ENCODE assay signal across 14 cellular contexts in the genomic region with DNA sequence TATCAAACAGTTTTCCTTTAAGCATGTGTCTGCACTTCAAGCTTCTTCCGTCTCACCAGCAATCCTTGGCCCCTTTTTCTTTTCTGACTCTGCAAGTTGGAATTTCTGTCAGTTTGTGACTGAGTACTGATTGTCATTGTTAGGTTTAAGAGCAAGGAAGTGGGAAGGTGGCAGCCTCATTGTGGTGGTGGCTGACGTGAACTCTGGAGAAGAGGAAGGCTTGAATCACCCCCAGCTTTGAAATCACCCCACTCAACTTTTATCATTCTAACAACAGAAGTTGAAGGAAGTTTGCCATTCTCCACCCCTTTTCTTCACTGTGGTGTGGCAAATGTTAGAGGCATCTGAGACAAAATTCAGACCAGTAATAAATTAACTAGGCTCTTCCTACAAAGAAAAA.
DNase-seq lines count a peak whose midpoint lies in the region; ATAC-seq, FAIRE-seq and TF ChIP-seq lines count a peak whose summit lies in the region.
"Had no signal": no experiment of that assay in that cellular context is flagged by ENCODE, and none has a peak within 500 bp of the region (broad histone marks: within the 10 kb centered on the region; RNA-seq: fewer than 3 reads in every experiment).

No MANE protein-coding gene starts in this region.

- H3K4me3 ChIP-seq in kidney epithelial cell (ENCODE audit: low read depth, low read length), result no peak overlapping the region
- no peak overlapping the region for H3K4me3 ChIP-seq in mucosa of descending colon
- H3K4me3 ChIP-seq: esophagus squamous epithelium had no signal

- peak; percentile 40 for DNase-seq in AG08395 (ENCODE audit: low spot score)
- peak; percentile 3 for DNase-seq in HTR-8/SVneo (ENCODE audit: insufficient read length, low spot score)
- DNase-seq in astrocyte of the hippocampus (ENCODE audit: low read depth, low spot score), result peak; percentile 73
- DNase-seq in kidney epithelial cell (ENCODE audit: low read depth), result peak; percentile 16
- DNase-seq in cortex of kidney (lab: John Stamatoyannopoulos, UW), result no peak
- DNase-seq in mucosa of descending colon, result no peak
- no peak for DNase-seq in inferior parietal cortex (ENCODE audit: extremely low spot score)
- no peak for DNase-seq in stimulated activated naive CD4-positive, alpha-beta T cell treated with Interleukin-2 at 50 U/mL for 16 hours (lab: John Stamatoyannopoulos, UW)
- DNase-seq: activated CD4-positive, alpha-beta T cell treated with anti-CD3 and anti-CD28 coated beads, Interleukin-2, amount 10 ng/mL, durations not matched to agents 7 days and 5 days; DMS53; esophagus squamous epithelium; NCI-H187 had no signal

- ATAC-seq in mucosa of descending colon, result no peak
- ATAC-seq: natural killer cell treated with Interleukin-12 subunit alpha and Interleukin-12 subunit beta and Interleukin-15 and Interleukin-18, amount 100 ng/mL, for 72 hours had no signal

- FAIRE-seq in HTR-8/SVneo (lab: Jason Lieb, UNC), result no peak
- FAIRE-seq: keratinocyte had no signal

- no peaks in the 10 kb centered on the region for H3K36me3 ChIP-seq in kidney epithelial cell (ENCODE audit: control insufficient read depth, insufficient read depth, low read length)
- no peaks in the 10 kb centered on the region for H3K36me3 ChIP-seq in mucosa of descending colon (ENCODE audit: low read depth)
- H3K36me3 ChIP-seq: esophagus squamous epithelium had no signal

- no peak for TF ChIP-seq CTCF in kidney epithelial cell (IDR thresholded peaks at IDR 0.05; ENCODE audit: insufficient read depth, low read length, poor library complexity, severe bottlenecking)
- no peak for TF ChIP-seq CTCF in mucosa of descending colon (IDR thresholded peaks at IDR 0.05)

- H3K27me3 ChIP-seq in kidney epithelial cell (ENCODE audit: control insufficient read depth, insufficient read depth, low read length), result no peaks in the 10 kb centered on the region
- H3K27me3 ChIP-seq: esophagus squamous epithelium had no signal

- no peaks in the 10 kb centered on the region for H3K9me3 ChIP-seq in mucosa of descending colon
- H3K9me3 ChIP-seq: esophagus squamous epithelium had no signal

- intact Hi-C loops in mucosa of descending colon (cut with DNase I, micrococcal nuclease), result no loop called here

- H3K4me1 ChIP-seq in mucosa of descending colon (ENCODE audit: low read depth), result no peaks in the 10 kb centered on the region
- H3K4me1 ChIP-seq: esophagus squamous epithelium had no signal

Comparison
In these comparisons a context has a peak if more than half of its experiments do, and no peak if none do; other contexts are left out.
1. DNase-seq: peak in AG08395 (single experiment), HTR-8/SVneo (single experiment), astrocyte of the hippocampus (single experiment) and kidney epithelial cell (single experiment); none in cortex of kidney (single experiment), mucosa of descending colon (0 of 3), inferior parietal cortex (single experiment) and stimulated activated naive CD4-positive, alpha-beta T cell treated with Interleukin-2 at 50 U/mL for 16 hours (single experiment).